ENCODE assay signal across 11 cellular contexts in the genomic region with DNA sequence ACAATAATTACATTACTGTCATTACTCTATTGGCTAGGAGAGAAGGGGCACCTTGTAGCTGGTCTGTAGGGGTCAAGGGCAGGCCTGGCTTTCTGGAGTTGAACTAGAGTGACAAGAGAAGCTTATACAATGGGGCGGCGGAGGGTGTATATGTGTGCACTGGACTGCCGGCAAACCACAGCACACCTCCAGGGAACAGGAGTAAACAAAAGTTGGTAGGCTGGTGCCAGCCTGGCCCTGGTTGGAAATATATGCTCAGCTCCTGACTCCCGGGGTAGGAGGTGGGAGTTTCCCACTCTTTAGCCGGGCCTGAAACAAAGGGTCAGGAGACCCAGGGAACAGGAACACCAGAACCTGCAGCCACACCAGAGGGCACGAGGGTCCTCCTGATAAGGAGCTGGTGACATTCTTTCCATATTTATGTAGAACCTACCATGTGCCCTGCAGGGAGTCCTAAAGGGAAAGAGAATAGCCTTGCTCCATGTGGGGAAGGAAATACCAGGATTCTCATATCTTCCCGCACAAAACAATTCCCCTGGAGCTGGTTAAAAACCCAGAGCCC. TPM values are rescaled to one million over a fixed set of nuclear protein-coding genes. Genes with fewer than 3 reads are reported as not detected.
A peak's percentile ranks its signal among the peaks of the same experiment; 100 is the strongest.
DNase-seq lines count a peak whose midpoint lies in the region; TF ChIP-seq lines count a peak whose summit lies in the region.
"Had no signal": no experiment of that assay in that cellular context is flagged by ENCODE, and none has a peak within 500 bp of the region (broad histone marks: within the 10 kb centered on the region; RNA-seq: fewer than 3 reads in every experiment).

No MANE protein-coding gene starts in this region.

- H3K36me3 ChIP-seq in Caco-2 (ENCODE audit: control insufficient read depth, insufficient read depth, low read length) (peaks cover 3% of the 10 kb centered on the region), Peyer's patch (peaks cover 0 to 4% (median 0%) of the 10 kb centered on the region in 3 donors), neuronal stem cell (replicated peaks in 1 of 2; ENCODE audit: control insufficient read depth in 2 of 2, insufficient read depth in 2 of 2, low read length in 2 of 2) (no peaks in the 10 kb centered on the region), HAP-1 (replicated peaks) (no peaks in the 10 kb centered on the region)

- H3K4me3 ChIP-seq in Caco-2 (ENCODE audit: low read depth, low read length) (no peak overlapping the region), Peyer's patch (peak overlapping the region in 2 of 4 donors; percentile 15 to 20), neuronal stem cell (ENCODE audit: low read length in 2 of 2) (peak overlapping the region in 1 of 2 donors; percentile 31), HAP-1 (no peak overlapping the region)

- DNase-seq in Caco-2 (peak; percentile 32 to 73), Peyer's patch (peak in 2 of 3 donors; percentile 62 to 68), epithelial cell of prostate (ENCODE audit: low read depth, low spot score) (no peak), neuronal stem cell (ENCODE audit: low spot score) (no peak), T-helper 9 cell (no peak), dedifferentiated amniotic fluid mesenchymal stem cell (ENCODE audit: extremely low spot score) (no peak), HuH-7 (ENCODE audit: low spot score) (no peak), HAP-1 (ENCODE audit: low spot score in 2 of 2) (no peak)
- DNase-seq: natural killer cell, NCI-H2227 treated with DMSO at 0.1 percent for 48 hours had no signal

- no peaks in the 10 kb centered on the region for H3K9me3 Mint-ChIP-seq in Caco-2 (ENCODE audit: unreplicated experiment)
- H3K9me3 Mint-ChIP-seq: natural killer cell had no signal

- peak in 1 of 2 donors; percentile 44 for TF ChIP-seq POLR2A in Peyer's patch (IDR thresholded peaks at IDR 0.05)

- CTCF ChIA-PET in Caco-2 (lab: Charles Lee): interaction anchor here (0.7 to 1.2 kb wide), 7 partner anchors 9 to 216 kb away, joined by 3 to 4 read pairs (median 3); a partner anchor contains a TSS

- peak overlapping the region; percentile 3 for H2BK5ac ChIP-seq in neuronal stem cell (ENCODE audit: low read length)

- H4K8ac ChIP-seq in neuronal stem cell (ENCODE audit: low read depth, low read length): no peak overlapping the region

- intact Hi-C loops in Caco-2 (cut with micrococcal nuclease; ENCODE audit: unreplicated experiment): loop anchor here (2.0 kb wide), 1 partner anchor 18 kb away; no protein-coding TSS in a partner anchor

- H3K4me3 Mint-ChIP-seq in Caco-2 (ENCODE audit: unreplicated experiment): peak overlapping the region; percentile 67
- H3K4me3 Mint-ChIP-seq: natural killer cell had no signal

- H3K4me2 ChIP-seq in neuronal stem cell (ENCODE audit: insufficient read depth, low read length, poor library complexity, severe bottlenecking): peak overlapping the region; percentile 42

- H2AK5ac ChIP-seq in neuronal stem cell (ENCODE audit: low read depth, low read length): no peak overlapping the region

- H3K4ac ChIP-seq in neuronal stem cell (ENCODE audit: low read length): no peak overlapping the region

- POLR2A ChIA-PET in Caco-2 (lab: Charles Lee): interaction anchor here (0.7 to 1.0 kb wide), 4 partner anchors 13 to 350 kb away, joined by 3 to 19 read pairs (median 4); a partner anchor contains a TSS

- H2BK120ac ChIP-seq in neuronal stem cell (ENCODE audit: low read depth, low read length): no peak overlapping the region

- no peak overlapping the region for H2BK15ac ChIP-seq in neuronal stem cell (ENCODE audit: low read length)

- peak overlapping the region; percentile 89 for H2AFZ ChIP-seq in neuronal stem cell (ENCODE audit: low read length)

- H3K27me3 Mint-ChIP-seq in Caco-2 (ENCODE audit: insufficient read depth, unreplicated experiment): no peaks in the 10 kb centered on the region

- H3K14ac ChIP-seq in neuronal stem cell (ENCODE audit: low read length): no peak overlapping the region

- H3K23ac ChIP-seq in neuronal stem cell (ENCODE audit: low read depth, low read length, poor library complexity): no peak overlapping the region

- TSS peak; percentile 74 for BruUV-seq in Caco-2 (replicated peaks; lab: Mats Ljungman, UMichigan)

- in situ Hi-C loops in HAP-1 (cut with MboI; ENCODE audit: low sequenced_read_pairs): no loop called here

- H3K4me1 Mint-ChIP-seq in Caco-2 (ENCODE audit: low read depth, unreplicated experiment): peaks cover 37% of the 10 kb centered on the region
- H3K4me1 Mint-ChIP-seq: natural killer cell had no signal

- H2BK12ac ChIP-seq in neuronal stem cell (ENCODE audit: low read length): peak overlapping the region; percentile 86

- peak overlapping the region; percentile 95 for H3K27ac Mint-ChIP-seq in Caco-2 (ENCODE audit: unreplicated experiment)
- H3K27ac Mint-ChIP-seq: natural killer cell had no signal

- peak overlapping the region in 3 of 4 donors; percentile 72 to 96 (median 95) for H3K27ac ChIP-seq in Peyer's patch
- peak overlapping the region; percentile 94 for H3K27ac ChIP-seq in epithelial cell of prostate
- H3K27ac ChIP-seq in neuronal stem cell (replicated peaks; ENCODE audit: low read length): peak overlapping the region; percentile 71

- H3K18ac ChIP-seq in neuronal stem cell (ENCODE audit: low read length): peak overlapping the region; percentile 33

- no CpG with 5 or more reads among the region's 7 CpGs for WGBS in neuronal stem cell (ENCODE audit: extremely low coverage in 2 of 2, insufficient read length in 2 of 2, insufficient replicate concordance in 1 of 2), 2 donors

- H3K27me3 ChIP-seq in Caco-2 (replicated peaks; ENCODE audit: control insufficient read depth, insufficient read depth, low read length) (no peaks in the 10 kb centered on the region), Peyer's patch (no peaks in the 10 kb centered on the region), neuronal stem cell (ENCODE audit: control insufficient read depth in 3 of 3, insufficient read depth in 3 of 3, low read depth in 1 of 3, low read length in 3 of 3) (peaks cover 2 to 29% (median 22%) of the 10 kb centered on the region in 3 experiments), HAP-1 (ENCODE audit: low read depth) (no peaks in the 10 kb centered on the region)

- no peak overlapping the region for H4K91ac ChIP-seq in neuronal stem cell (ENCODE audit: low read depth, low read length, poor library complexity)

- no peak overlapping the region for H3K9ac ChIP-seq in neuronal stem cell (ENCODE audit: low read depth, low read length, poor library complexity)

- no peak for TF ChIP-seq CTCF in Caco-2 (IDR thresholded peaks at IDR 0.05; ENCODE audit: insufficient read depth in 1 of 2, low read depth in 1 of 2, low read length in 1 of 2, severe bottlenecking in 1 of 2, unreplicated experiment in 1 of 2)
- TF ChIP-seq CTCF in Peyer's patch (IDR thresholded peaks at IDR 0.05): no peak

- peaks cover 55% of the 10 kb centered on the region for H3K4me1 ChIP-seq in Caco-2
- peaks cover 0 to 39% (median 2%) of the 10 kb centered on the region in 4 donors for H3K4me1 ChIP-seq in Peyer's patch
- peaks cover 30 to 33% of the 10 kb centered on the region in 2 donors for H3K4me1 ChIP-seq in neuronal stem cell (ENCODE audit: control insufficient read depth in 2 of 2, insufficient read depth in 1 of 2, low read depth in 1 of 2, low read length in 2 of 2)
- peaks cover 23% of the 10 kb centered on the region for H3K4me1 ChIP-seq in HAP-1

- H3K9me3 ChIP-seq in Caco-2 (no peaks in the 10 kb centered on the region), Peyer's patch (no peaks in the 10 kb centered on the region), neuronal stem cell (replicated peaks in 1 of 2; ENCODE audit: control insufficient read depth in 2 of 2, insufficient read depth in 1 of 2, low read depth in 1 of 2, low read length in 2 of 2) (no peaks in the 10 kb centered on the region), HAP-1 (no peaks in the 10 kb centered on the region)

- H3K79me1 ChIP-seq in neuronal stem cell (ENCODE audit: low read depth, low read length): no peaks in the 10 kb centered on the region

- H3K36me3 Mint-ChIP-seq in Caco-2 (ENCODE audit: insufficient read depth, unreplicated experiment): peaks cover 82% of the 10 kb centered on the region
- H3K36me3 Mint-ChIP-seq: natural killer cell had no signal

RNA-seq across cellular contexts. Expression of a gene that starts 5.1 kb away (rescaled TPM):
- total RNA-seq in Caco-2 (2022) (56.2 and 61.2 TPM in 2 replicates), Peyer's patch (100 to 1,000 TPM in 1 of 4 donors, 10 to 100 TPM in 3; 47.9 to 106 (median 95.9) TPM)
- 0.39 TPM for polyA plus RNA-seq in neuronal stem cell (2013, experiment 1 of 2)
- 0.39 TPM for polyA plus RNA-seq in neuronal stem cell (2013, experiment 2 of 2)

RNA-seq across cellular contexts. Expression of a gene that starts 35.9 kb away (rescaled TPM):
- total RNA-seq in Caco-2 (2022) (not detected in 2 replicates), Peyer's patch (not detected)
- 2.2 TPM for polyA plus RNA-seq in neuronal stem cell (2013, experiment 1 of 2)
- polyA plus RNA-seq in neuronal stem cell (2013, experiment 2 of 2): 2.8 TPM
- total RNA-seq: fibroblast of villous mesenchyme, natural killer cell had no signal

RNA-seq across cellular contexts. Expression of a gene that starts 57.5 kb away (rescaled TPM):
- total RNA-seq in Caco-2 (2022): 0.73 and 0.77 TPM in 2 replicates
- total RNA-seq in Peyer's patch: 1 to 10 TPM in 1 of 4 donors, under 1 TPM in 1, not detected in 2; 0.80 to 4.1 TPM
- polyA plus RNA-seq in neuronal stem cell (2013, experiment 1 of 2): 1.2 TPM
- polyA plus RNA-seq in neuronal stem cell (2013, experiment 2 of 2): 1.3 TPM
- total RNA-seq: fibroblast of villous mesenchyme had no signal

Comparison
In these comparisons a context has a peak if more than half of its experiments do, and no peak if none do; other contexts are left out.
1. DNase-seq: peak in Caco-2 (2 of 2) and Peyer's patch (2 of 3); none in epithelial cell of prostate (single experiment), neuronal stem cell (single experiment), T-helper 9 cell (single experiment), dedifferentiated amniotic fluid mesenchymal stem cell (single experiment), HuH-7 (single experiment) and HAP-1 (0 of 2).
2. Peak in every context shown above with its lines, with median percentiles within 50 percentile points of each other: H3K27ac ChIP-seq.